8 cellular contexts compared by ENCODE assay signal in the genomic region with DNA sequence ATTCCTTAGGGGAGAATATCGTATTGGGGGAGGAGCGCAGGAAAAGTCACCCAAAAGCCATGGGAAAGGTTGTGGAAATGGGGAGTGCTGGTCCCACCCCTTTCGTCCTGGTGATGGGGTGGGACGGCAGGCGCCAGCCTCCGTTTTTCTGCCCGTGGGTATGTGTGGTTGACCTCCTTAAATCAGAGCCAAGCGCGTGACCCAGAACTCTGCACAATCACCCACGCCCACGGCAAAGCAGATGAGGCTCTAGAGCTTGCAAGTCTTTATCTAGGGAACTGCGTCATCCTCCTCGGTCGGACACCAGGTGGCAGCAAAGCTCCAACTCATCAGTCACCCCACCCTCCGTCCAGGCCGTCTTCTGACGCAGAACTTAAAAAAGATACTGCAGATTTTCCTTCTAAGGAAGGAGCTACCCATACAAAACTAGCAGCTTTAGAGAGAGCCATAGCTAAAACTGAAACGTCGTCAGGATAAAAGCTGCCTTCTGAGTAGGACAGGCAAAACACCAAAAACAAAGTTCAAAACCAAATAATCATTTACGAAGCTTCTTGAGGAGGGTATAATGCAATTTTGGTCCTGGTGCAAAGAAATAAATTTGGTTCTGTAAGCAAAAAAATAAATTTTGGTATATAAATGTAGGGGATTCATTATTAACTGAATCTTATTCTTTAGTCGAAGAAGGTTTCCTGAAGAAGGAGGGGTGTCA.
DNase-seq lines count a peak whose midpoint lies in the region; ATAC-seq and TF ChIP-seq lines count a peak whose summit lies in the region.

No MANE protein-coding gene starts in this region.

- peaks cover 7% of the 10 kb centered on the region for H3K9me3 Mint-ChIP-seq in T-helper 1 cell treated with Interleukin-12 subunit alpha and Interleukin-12 subunit beta and Interleukin-4 antibody, amounts not matched to agents 30 μg/mL and 1 μg/mL, for 36 hours

- peak overlapping the region in 1 of 2 donors; percentile 30 for H3K4me3 ChIP-seq in right atrium auricular region
- peak overlapping the region; percentile 19 for H3K4me3 ChIP-seq in rectal smooth muscle tissue (ENCODE audit: low read length)

- peak; percentile 86 for TF ChIP-seq CTCF in GM12873 (IDR thresholded peaks at IDR 0.05; ENCODE audit: insufficient read depth, low read depth, low read length, missing control alignments)
- peak; percentile 38 to 87 for TF ChIP-seq CTCF in right atrium auricular region (IDR thresholded peaks at IDR 0.05)

- H3K36me3 Mint-ChIP-seq in T-helper 1 cell treated with Interleukin-12 subunit alpha and Interleukin-12 subunit beta and Interleukin-4 antibody, amounts not matched to agents 30 μg/mL and 1 μg/mL, for 36 hours (ENCODE audit: low read depth), result peaks cover 14% of the 10 kb centered on the region

- peaks cover 3% of the 10 kb centered on the region for H3K27me3 Mint-ChIP-seq in T-helper 1 cell treated with Interleukin-12 subunit alpha and Interleukin-12 subunit beta and Interleukin-4 antibody, amounts not matched to agents 30 μg/mL and 1 μg/mL, for 36 hours (ENCODE audit: low read depth)

- H3K27me3 ChIP-seq in right atrium auricular region (no peaks in the 10 kb centered on the region), rectal smooth muscle tissue (ENCODE audit: control insufficient read depth, insufficient read depth, low read length) (no peaks in the 10 kb centered on the region)

- peaks cover 57% of the 10 kb centered on the region for H3K4me1 Mint-ChIP-seq in T-helper 1 cell treated with Interleukin-12 subunit alpha and Interleukin-12 subunit beta and Interleukin-4 antibody, amounts not matched to agents 30 μg/mL and 1 μg/mL, for 36 hours (ENCODE audit: low read depth)

- ATAC-seq in HG02840 (IDR thresholded peaks at IDR 0.05; ENCODE audit: low FRiP score, unreplicated experiment), result peak; percentile 82

- no peaks in the 10 kb centered on the region for H3K36me3 ChIP-seq in right atrium auricular region
- H3K36me3 ChIP-seq in rectal smooth muscle tissue (ENCODE audit: control insufficient read depth, insufficient read depth, low read length), result no peaks in the 10 kb centered on the region

- H3K4me1 ChIP-seq in right atrium auricular region (peaks cover 0 to 11% of the 10 kb centered on the region in 2 donors), rectal smooth muscle tissue (ENCODE audit: control insufficient read depth, insufficient read depth, low read length) (peaks cover 5% of the 10 kb centered on the region)

- no peaks in the 10 kb centered on the region for H3K9me3 ChIP-seq in right atrium auricular region

- DNase-seq in NCI-H1436 treated with DMSO at 0.1 percent for 48 hours (lab: John Stamatoyannopoulos, UW), result peak; percentile 78
- DNase-seq in amniotic epithelial cell (ENCODE audit: low read depth), result peak; percentile 88
- DNase-seq in right atrium auricular region (ENCODE audit: low spot score), result peak; percentile 96
- DNase-seq in 8988T, result no peak

- H3K27ac ChIP-seq in right atrium auricular region, result peak overlapping the region in 1 of 2 donors; percentile 32
- H3K27ac ChIP-seq in rectal smooth muscle tissue (ENCODE audit: low read depth, low read length), result peak overlapping the region; percentile 60

- H3K9ac ChIP-seq in rectal smooth muscle tissue (ENCODE audit: low read length), result no peak overlapping the region

- peak overlapping the region; percentile 72 for H3K27ac Mint-ChIP-seq in T-helper 1 cell treated with Interleukin-12 subunit alpha and Interleukin-12 subunit beta and Interleukin-4 antibody, amounts not matched to agents 30 μg/mL and 1 μg/mL, for 36 hours

- H3K4me3 Mint-ChIP-seq in T-helper 1 cell treated with Interleukin-12 subunit alpha and Interleukin-12 subunit beta and Interleukin-4 antibody, amounts not matched to agents 30 μg/mL and 1 μg/mL, for 36 hours, result no peak overlapping the region
